ENCODE assay signal across 8 cellular contexts in genomic region chr22:41966607-41967240, GRCh38. TPM values are rescaled to one million over a fixed set of nuclear protein-coding genes. Genes with fewer than 3 reads are reported as not detected.
DNase-seq lines count a peak whose midpoint lies in the region; ATAC-seq and TF ChIP-seq lines count a peak whose summit lies in the region.

No MANE protein-coding gene starts in this region.

- H3K36me3 Mint-ChIP-seq in activated CD8-positive, alpha-beta T cell treated with anti-CD3 and anti-CD28 coated beads, Interleukin-2, amount 10 ng/mL, durations not matched to agents 7 days and 5 days (ENCODE audit: low read depth) = no peaks in the 10 kb centered on the region
- H3K36me3 Mint-ChIP-seq in osteocyte (ENCODE audit: unreplicated experiment) = no peaks in the 10 kb centered on the region

- TF ChIP-seq CTCF in GM06990 (IDR thresholded peaks at IDR 0.05; ENCODE audit: insufficient read depth, low read length, poor library complexity, severe bottlenecking) (peak; percentile 50), foreskin keratinocyte (conservative IDR thresholded peaks at IDR 0.05) (peak; percentile 71), osteocyte (IDR thresholded peaks at IDR 0.05) (peak; percentile 54)

- no peak overlapping the region for H3K27ac Mint-ChIP-seq in activated CD8-positive, alpha-beta T cell treated with anti-CD3 and anti-CD28 coated beads, Interleukin-2, amount 10 ng/mL, durations not matched to agents 7 days and 5 days
- H3K27ac Mint-ChIP-seq in osteocyte (ENCODE audit: unreplicated experiment) = no peak overlapping the region

- no peaks in the 10 kb centered on the region for H3K36me3 ChIP-seq in GM06990 (ENCODE audit: control insufficient read depth, insufficient read depth, low read length)

- CTCF ChIA-PET in activated CD8-positive, alpha-beta T cell treated with anti-CD3 and anti-CD28 coated beads, Interleukin-2, amount 10 ng/mL, durations not matched to agents 7 days and 5 days (lab: Charles Lee) = interaction anchor here (1.0 to 4.5 kb wide), 15 partner anchors 16 to 506 kb away, joined by 3 to 31 read pairs (median 5); partner anchors contain the start of genes CENPM, NAGA, NDUFA6 and SMDT1

- H3K4me3 ChIP-seq in GM06990 (replicated peaks; ENCODE audit: low read depth, low read length) = no peak overlapping the region

- peak; percentile 62 for ATAC-seq in activated CD8-positive, alpha-beta T cell treated with anti-CD3 and anti-CD28 coated beads, Interleukin-2, amount 10 ng/mL, durations not matched to agents 7 days and 5 days
- peak; percentile 48 for ATAC-seq in foreskin keratinocyte
- no peak for ATAC-seq in HG02840 (IDR thresholded peaks at IDR 0.05; ENCODE audit: low FRiP score, unreplicated experiment)

- H3K4me3 Mint-ChIP-seq in activated CD8-positive, alpha-beta T cell treated with anti-CD3 and anti-CD28 coated beads, Interleukin-2, amount 10 ng/mL, durations not matched to agents 7 days and 5 days = no peak overlapping the region
- H3K4me3 Mint-ChIP-seq in osteocyte (ENCODE audit: unreplicated experiment) = no peak overlapping the region

- H3K4me1 ChIP-seq in foreskin keratinocyte = no peaks in the 10 kb centered on the region

- no peak overlapping the region for H3K27ac ChIP-seq in foreskin keratinocyte

- POLR2A ChIA-PET in activated CD8-positive, alpha-beta T cell treated with anti-CD3 and anti-CD28 coated beads, Interleukin-2, amount 10 ng/mL, durations not matched to agents 7 days and 5 days (lab: Charles Lee) = interaction anchor here (1.4 kb wide), 1 partner anchor 124 kb away, joined by 4 read pairs; the partner anchor contains the start of gene NDUFA6

- peaks cover 2% of the 10 kb centered on the region for H3K27me3 Mint-ChIP-seq in activated CD8-positive, alpha-beta T cell treated with anti-CD3 and anti-CD28 coated beads, Interleukin-2, amount 10 ng/mL, durations not matched to agents 7 days and 5 days (ENCODE audit: low read depth)
- peaks cover 4% of the 10 kb centered on the region for H3K27me3 Mint-ChIP-seq in osteocyte (ENCODE audit: unreplicated experiment)

- DNase-seq in AG20443 (ENCODE audit: low spot score) = peak; percentile 85
- DNase-seq in GM06990 (ENCODE audit: extremely low read depth, insufficient read length) = peak; percentile 53
- peak; percentile 97 to 98 for DNase-seq in NCI-H524 (lab: John Stamatoyannopoulos, UW)
- peak; percentile 57 for DNase-seq in activated CD8-positive, alpha-beta T cell treated with anti-CD3 and anti-CD28 coated beads, Interleukin-2, amount 10 ng/mL, durations not matched to agents 7 days and 5 days
- DNase-seq in foreskin keratinocyte = peak; percentile 69 to 84
- no peak for DNase-seq in osteocyte (ENCODE audit: extremely low spot score, unreplicated experiment)
- DNase-seq in germinal center (ENCODE audit: low spot score) = no peak

- no peaks in the 10 kb centered on the region for H3K4me1 Mint-ChIP-seq in activated CD8-positive, alpha-beta T cell treated with anti-CD3 and anti-CD28 coated beads, Interleukin-2, amount 10 ng/mL, durations not matched to agents 7 days and 5 days (ENCODE audit: low read depth)
- peaks cover 3% of the 10 kb centered on the region for H3K4me1 Mint-ChIP-seq in osteocyte (ENCODE audit: unreplicated experiment)

- H3K27me3 ChIP-seq in GM06990 (replicated peaks; ENCODE audit: control insufficient read depth, insufficient read depth, low read length) (no peaks in the 10 kb centered on the region), foreskin keratinocyte (peaks cover 4% of the 10 kb centered on the region)

- H3K9me3 Mint-ChIP-seq in activated CD8-positive, alpha-beta T cell treated with anti-CD3 and anti-CD28 coated beads, Interleukin-2, amount 10 ng/mL, durations not matched to agents 7 days and 5 days (ENCODE audit: insufficient read depth) = no peaks in the 10 kb centered on the region
- no peaks in the 10 kb centered on the region for H3K9me3 Mint-ChIP-seq in osteocyte (ENCODE audit: unreplicated experiment)

RNA-seq across cellular contexts. Expression of gene SEPTIN3, which starts 2.5 kb away (rescaled TPM):
- total RNA-seq in activated CD8-positive, alpha-beta T cell treated with anti-CD3 and anti-CD28 coated beads, Interleukin-2, amount 10 ng/mL, durations not matched to agents 7 days and 5 days = under 1 TPM; 0.21 to 0.37 TPM
- 0.03 and 0.11 TPM in 2 replicates for total RNA-seq in foreskin keratinocyte
- 0.06 TPM in 2 replicates for polyA plus RNA-seq in foreskin keratinocyte
- total RNA-seq in osteocyte = 0.42 and 0.46 TPM in 2 replicates

RNA-seq across cellular contexts. Expression of gene CENPM, which starts 19.8 kb away (rescaled TPM):
- total RNA-seq in activated CD8-positive, alpha-beta T cell treated with anti-CD3 and anti-CD28 coated beads, Interleukin-2, amount 10 ng/mL, durations not matched to agents 7 days and 5 days = 10 to 100 TPM; 83.6 to 83.8 TPM
- total RNA-seq in foreskin keratinocyte (29.0 and 33.2 TPM in 2 replicates), osteocyte (6.9 and 7.2 TPM in 2 replicates)
- polyA plus RNA-seq in foreskin keratinocyte = 42.3 and 45.6 TPM in 2 replicates

RNA-seq across cellular contexts. Expression of gene WBP2NL, which starts 31.9 kb away (rescaled TPM):
- total RNA-seq in activated CD8-positive, alpha-beta T cell treated with anti-CD3 and anti-CD28 coated beads, Interleukin-2, amount 10 ng/mL, durations not matched to agents 7 days and 5 days = 1 to 10 TPM; 1.1 to 1.3 TPM
- total RNA-seq in foreskin keratinocyte (0.07 and 0.41 TPM in 2 replicates), osteocyte (not detected in 2 replicates)
- polyA plus RNA-seq in foreskin keratinocyte = 0.06 and 0.14 TPM in 2 replicates

RNA-seq across cellular contexts. Expression of gene TNFRSF13C, which starts 40.1 kb away (rescaled TPM):
- total RNA-seq in activated CD8-positive, alpha-beta T cell treated with anti-CD3 and anti-CD28 coated beads, Interleukin-2, amount 10 ng/mL, durations not matched to agents 7 days and 5 days = 1 to 10 TPM; 1.2 to 1.6 TPM
- total RNA-seq in foreskin keratinocyte (0.11 and 0.17 TPM in 2 replicates), osteocyte (0.18 and 0.27 TPM in 2 replicates)
- polyA plus RNA-seq in foreskin keratinocyte = 0.09 and 0.11 TPM in 2 replicates

Comparison
In these comparisons a context has a peak if more than half of its experiments do, and no peak if none do; other contexts are left out.
1. DNase-seq: peak in AG20443 (single experiment), GM06990 (single experiment), NCI-H524 (2 of 2), activated CD8-positive, alpha-beta T cell treated with anti-CD3 and anti-CD28 coated beads, Interleukin-2, amount 10 ng/mL, durations not matched to agents 7 days and 5 days (single experiment) and foreskin keratinocyte (2 of 2); none in osteocyte (single experiment) and germinal center (single experiment).
2. Peak in every context shown above with its lines, with median percentiles within 50 percentile points of each other: CTCF ChIP-seq.